ENCODE assay signal across 14 cellular contexts in the genomic region with DNA sequence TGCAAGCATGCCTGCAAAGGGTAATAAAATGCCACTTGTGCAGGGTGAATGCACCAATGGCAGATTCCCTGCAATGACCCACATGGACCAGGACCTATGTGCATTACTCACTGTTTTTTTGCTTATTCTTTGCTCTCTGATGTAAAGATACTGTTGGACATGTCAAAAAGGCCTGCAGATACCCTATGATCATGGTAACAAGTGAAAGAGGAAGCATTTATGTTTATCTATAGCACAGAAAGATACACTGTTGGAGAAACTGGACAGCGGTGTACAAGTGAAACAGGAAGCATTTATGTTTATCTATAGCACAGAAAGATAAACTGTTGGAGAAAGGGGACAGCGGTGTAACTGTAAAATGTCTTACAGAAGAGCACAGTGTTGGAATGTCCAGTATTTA.
DNase-seq lines count a peak whose midpoint lies in the region; ATAC-seq and TF ChIP-seq lines count a peak whose summit lies in the region.
"Had no signal": no experiment of that assay in that cellular context is flagged by ENCODE, and none has a peak within 500 bp of the region (broad histone marks: within the 10 kb centered on the region; RNA-seq: fewer than 3 reads in every experiment).

No MANE protein-coding gene starts in this region.

- no peak overlapping the region for H3K4me3 ChIP-seq in IMR-90 (ENCODE audit: insufficient read depth, low read depth, low read length)
- no peak overlapping the region for H3K4me3 ChIP-seq in fibroblast of villous mesenchyme (ENCODE audit: low read depth, low read length)
- H3K4me3 ChIP-seq in SK-N-SH (ENCODE audit: low read depth in 2 of 2, low read length in 1 of 2) = no peak overlapping the region
- H3K4me3 ChIP-seq: mucosa of descending colon, psoas muscle had no signal

- H3K36me3 ChIP-seq in IMR-90 (ENCODE audit: control insufficient read depth, insufficient read depth, low read length) = no peaks in the 10 kb centered on the region
- no peaks in the 10 kb centered on the region for H3K36me3 ChIP-seq in SK-N-SH (replicated peaks in 1 of 2; ENCODE audit: control insufficient read depth in 1 of 2, insufficient read depth in 2 of 2, low read length in 1 of 2)

- H2BK15ac ChIP-seq in IMR-90 (ENCODE audit: low read depth, low read length) = no peak overlapping the region

- H3K14ac ChIP-seq in IMR-90 (replicated peaks; ENCODE audit: low read depth, low read length) = no peak overlapping the region

- ATAC-seq in GM19324 (IDR thresholded peaks at IDR 0.05; ENCODE audit: low FRiP score, unreplicated experiment) = peak; percentile 79
- peak; percentile 78 for ATAC-seq in HG02759 (IDR thresholded peaks at IDR 0.05; ENCODE audit: unreplicated experiment)
- peak; percentile 90 for ATAC-seq in IMR-90 (ENCODE audit: low read depth)
- ATAC-seq: mucosa of descending colon; psoas muscle; stimulated activated naive CD8-positive, alpha-beta T cell treated with anti-CD3 and anti-CD28 coated beads, Interleukin-15, amount 100 ng/mL, for 72 hours had no signal

- TF ChIP-seq EP300 in SK-N-SH (IDR thresholded peaks at IDR 0.05; ENCODE audit: borderline replicate concordance in 1 of 2, low read depth in 1 of 2, low read length in 1 of 2) = no peak

- H3K4me2 ChIP-seq in IMR-90 (ENCODE audit: low read depth, low read length) (peak overlapping the region; percentile 74), SK-N-SH (no peak overlapping the region)

- H3K27me3 Mint-ChIP-seq in HFFc6 (ENCODE audit: insufficient read depth) = peaks cover 2% of the 10 kb centered on the region; the same call in 1 of the 2 replicates
- H3K27me3 Mint-ChIP-seq: stimulated activated naive CD8-positive, alpha-beta T cell treated with anti-CD3 and anti-CD28 coated beads, Interleukin-15, amount 100 ng/mL, for 72 hours had no signal

- H3K4me3 Mint-ChIP-seq in HFFc6 = no peak overlapping the region
- H3K4me3 Mint-ChIP-seq: stimulated activated naive CD8-positive, alpha-beta T cell treated with anti-CD3 and anti-CD28 coated beads, Interleukin-15, amount 100 ng/mL, for 72 hours had no signal

- no peak overlapping the region for H3K23ac ChIP-seq in IMR-90 (ENCODE audit: low read depth, low read length)

- H4K20me1 ChIP-seq in IMR-90 (ENCODE audit: insufficient read depth, low read length) (no peaks in the 10 kb centered on the region), SK-N-SH (ENCODE audit: insufficient read depth) (no peaks in the 10 kb centered on the region)

- peak overlapping the region; percentile 51; the same call in 1 of the 2 replicates for H3K56ac ChIP-seq in IMR-90 (ENCODE audit: extremely low read depth, insufficient read depth, low read length)

- no peak overlapping the region for H2BK20ac ChIP-seq in IMR-90 (ENCODE audit: low read depth, low read length)

- dilution Hi-C loops in IMR-90 (cut with HindIII; ENCODE audit: low sequenced_read_pairs, unreplicated experiment) = no loop called here

- no peaks in the 10 kb centered on the region for H3F3A ChIP-seq in SK-N-SH (replicated peaks; ENCODE audit: insufficient read depth)

- intact Hi-C loops in IMR-90 (cut with micrococcal nuclease) = no loop called here

- no peak overlapping the region for H2AK5ac ChIP-seq in IMR-90 (ENCODE audit: low read depth, low read length)

- H3K9ac ChIP-seq in IMR-90 (ENCODE audit: low read depth, low read length) (no peak overlapping the region), SK-N-SH (no peak overlapping the region)

- no peaks in the 10 kb centered on the region for H3K4me1 Mint-ChIP-seq in HFFc6 (ENCODE audit: low read depth)
- H3K4me1 Mint-ChIP-seq: stimulated activated naive CD8-positive, alpha-beta T cell treated with anti-CD3 and anti-CD28 coated beads, Interleukin-15, amount 100 ng/mL, for 72 hours had no signal

- H3K9me3 Mint-ChIP-seq in HFFc6 = peaks cover 24% of the 10 kb centered on the region
- H3K9me3 Mint-ChIP-seq: stimulated activated naive CD8-positive, alpha-beta T cell treated with anti-CD3 and anti-CD28 coated beads, Interleukin-15, amount 100 ng/mL, for 72 hours had no signal

- CTCF ChIA-PET in IMR-90 (lab: Yijun Ruan, JAX) (no interaction called here), SK-N-SH (lab: Yijun Ruan, JAX) (no interaction called here), GM10248 (lab: Yijun Ruan, JAX) (no interaction called here)

- no peak for TF ChIP-seq CTCF in IMR-90 (conservative IDR thresholded peaks at IDR 0.05; ENCODE audit: low read depth, low read length)
- no peak for TF ChIP-seq CTCF in fibroblast of villous mesenchyme (IDR thresholded peaks at IDR 0.05; ENCODE audit: insufficient read depth, low read depth, low read length)
- TF ChIP-seq CTCF in SK-N-SH (IDR thresholded peaks at IDR 0.05) = no peak
- TF ChIP-seq CTCF in GM10248 (IDR thresholded peaks at IDR 0.05; ENCODE audit: control extremely low read depth, extremely low read depth, low read depth, missing control alignments) = no peak
- TF ChIP-seq CTCF in HFFc6 (IDR thresholded peaks at IDR 0.05) = no peak

- in situ Hi-C loops in IMR-90 (cut with MboI; ENCODE audit: low sequenced_read_pairs) = no loop called here

- WGBS in IMR-90 (ENCODE audit: extremely low coverage in 2 of 2, insufficient read length in 1 of 2), 2 experiments = 0% methylated on average over 1 of the region's 2 CpGs; no CpG with 5 or more reads in 1 of the 2 experiments
- 44% methylated on average over 2 of the region's 2 CpGs for WGBS in SK-N-SH (ENCODE audit: low lambda C conversion rate)

- H3K9me3 ChIP-seq in IMR-90 (ENCODE audit: control insufficient read depth, insufficient read depth, low read length) (peaks cover 7% of the 10 kb centered on the region), SK-N-SH (peaks cover 14% of the 10 kb centered on the region)

- peaks cover 14% of the 10 kb centered on the region for H3K36me3 Mint-ChIP-seq in HFFc6 (ENCODE audit: low read depth)

- peak overlapping the region; percentile 6; the same call in 1 of the 2 replicates for H3K4ac ChIP-seq in IMR-90 (ENCODE audit: low read depth, low read length)

- POLR2A ChIA-PET in IMR-90 (lab: Charles Lee; ENCODE audit: unreplicated experiment) (no interaction called here), SK-N-SH (lab: Yijun Ruan, JAX) (no interaction called here), GM10248 (lab: Yijun Ruan, JAX) (no interaction called here)

- H3K4me1 ChIP-seq in IMR-90 (ENCODE audit: control insufficient read depth, insufficient read depth, low read length) (peaks cover 2% of the 10 kb centered on the region), SK-N-SH (ENCODE audit: control insufficient read depth in 1 of 2, insufficient read depth in 2 of 2, low read depth in 1 of 2, low read length in 1 of 2) (no peaks in the 10 kb centered on the region)
- H3K4me1 ChIP-seq: psoas muscle had no signal

- BruUV-seq in IMR-90 (replicated peaks; lab: Mats Ljungman, UMichigan) = no TSS peak

- H2BK5ac ChIP-seq in IMR-90 (ENCODE audit: low read depth, low read length, poor library complexity, severe bottlenecking) = peak overlapping the region; percentile 54

- no peaks in the 10 kb centered on the region; the same call in 1 of the 2 replicates for H3K9me1 ChIP-seq in IMR-90 (ENCODE audit: insufficient read depth, low read length)

- H3K27ac Mint-ChIP-seq in HFFc6 = no peak overlapping the region
- H3K27ac Mint-ChIP-seq: stimulated activated naive CD8-positive, alpha-beta T cell treated with anti-CD3 and anti-CD28 coated beads, Interleukin-15, amount 100 ng/mL, for 72 hours had no signal

- no peak overlapping the region for H2AFZ ChIP-seq in IMR-90 (replicated peaks; ENCODE audit: low read length, poor library complexity)
- H2AFZ ChIP-seq in SK-N-SH (ENCODE audit: low read depth) = no peak overlapping the region

- DNase-seq in IMR-90 (no peak), fibroblast of villous mesenchyme (ENCODE audit: low read depth) (peak; percentile 44), SK-N-SH (no peak), GM10248 (ENCODE audit: extremely low spot score) (no peak), HFFc6 (no peak)
- no peak for DNase-seq in central memory CD4-positive, alpha-beta T cell
- DNase-seq: activated CD4-positive, CD25-positive, alpha-beta regulatory T cell treated with anti-CD3 and anti-CD28 coated beads, Interleukin-2, amount 50 U/mL, for 72 hours; mucosa of descending colon; psoas muscle; SHP77; stimulated activated CD4-positive, alpha-beta T cell treated with anti-CD3 and anti-CD28 coated beads, Interleukin-2, amount 100 ng/mL, for 48 hours; stimulated activated naive CD8-positive, alpha-beta T cell treated with anti-CD3 and anti-CD28 coated beads, Interleukin-15, amount 100 ng/mL, for 72 hours had no signal

- no peak overlapping the region for H2AK9ac ChIP-seq in IMR-90 (replicated peaks; ENCODE audit: low read depth, low read length, poor library complexity)

- H4K91ac ChIP-seq in IMR-90 (ENCODE audit: insufficient read depth, low read depth, low read length) = no peak overlapping the region

- no peak for TF ChIP-seq POLR2A in IMR-90 (IDR thresholded peaks at IDR 0.05; ENCODE audit: low read depth, low read length)

- peak overlapping the region; percentile 60 for H2BK120ac ChIP-seq in IMR-90 (ENCODE audit: low read depth, low read length)

- no peaks in the 10 kb centered on the region for H3K9me2 ChIP-seq in SK-N-SH

- H3K18ac ChIP-seq in IMR-90 (ENCODE audit: low read depth, low read length) = peak overlapping the region; percentile 63

- H3K27ac ChIP-seq in IMR-90 (ENCODE audit: insufficient read depth, low read length) (peak overlapping the region; percentile 63; the same call in 1 of the 2 replicates), SK-N-SH (ENCODE audit: low read depth in 2 of 2, low read length in 1 of 2) (no peak overlapping the region)
- H3K27ac ChIP-seq: psoas muscle had no signal

- no peak overlapping the region for H4K8ac ChIP-seq in IMR-90 (ENCODE audit: low read depth in 2 of 2, low read length in 2 of 2)

- H3K79me1 ChIP-seq in IMR-90 (ENCODE audit: low read depth in 1 of 2, low read length in 2 of 2) = no peaks in the 10 kb centered on the region

- H4K5ac ChIP-seq in IMR-90 (ENCODE audit: low read depth, low read length) = no peak overlapping the region

- TF ChIP-seq RAD21 in IMR-90 (IDR thresholded peaks at IDR 0.05; ENCODE audit: low read length) (no peak), SK-N-SH (IDR thresholded peaks at IDR 0.05; ENCODE audit: low read length) (no peak)

- no peaks in the 10 kb centered on the region for H3K27me3 ChIP-seq in IMR-90 (ENCODE audit: control insufficient read depth, insufficient read depth, low read length)
- no peaks in the 10 kb centered on the region for H3K27me3 ChIP-seq in SK-N-SH (ENCODE audit: insufficient read depth)

- H3K79me2 ChIP-seq in SK-N-SH (ENCODE audit: insufficient read depth) = no peaks in the 10 kb centered on the region

TF ChIP-seq in IMR-90, 13 proteins besides CTCF, POLR2A, EP300 and RAD21 (continues in another document):
- no peak for TF ChIP-seq MAZ (IDR thresholded peaks at IDR 0.05; ENCODE audit: borderline replicate concordance, low read depth, low read length)

TF ChIP-seq in SK-N-SH, 30 proteins besides CTCF, POLR2A, EP300 and RAD21:
- TF ChIP-seq NFIC (IDR thresholded peaks at IDR 0.05; ENCODE audit: borderline replicate concordance) (no peak), JUND (IDR thresholded peaks at IDR 0.05) (no peak), GATA2 (CRISPR knock-in tag; IDR thresholded peaks at IDR 0.05) (no peak)
